8 cellular contexts compared by ENCODE assay signal in the genomic region with DNA sequence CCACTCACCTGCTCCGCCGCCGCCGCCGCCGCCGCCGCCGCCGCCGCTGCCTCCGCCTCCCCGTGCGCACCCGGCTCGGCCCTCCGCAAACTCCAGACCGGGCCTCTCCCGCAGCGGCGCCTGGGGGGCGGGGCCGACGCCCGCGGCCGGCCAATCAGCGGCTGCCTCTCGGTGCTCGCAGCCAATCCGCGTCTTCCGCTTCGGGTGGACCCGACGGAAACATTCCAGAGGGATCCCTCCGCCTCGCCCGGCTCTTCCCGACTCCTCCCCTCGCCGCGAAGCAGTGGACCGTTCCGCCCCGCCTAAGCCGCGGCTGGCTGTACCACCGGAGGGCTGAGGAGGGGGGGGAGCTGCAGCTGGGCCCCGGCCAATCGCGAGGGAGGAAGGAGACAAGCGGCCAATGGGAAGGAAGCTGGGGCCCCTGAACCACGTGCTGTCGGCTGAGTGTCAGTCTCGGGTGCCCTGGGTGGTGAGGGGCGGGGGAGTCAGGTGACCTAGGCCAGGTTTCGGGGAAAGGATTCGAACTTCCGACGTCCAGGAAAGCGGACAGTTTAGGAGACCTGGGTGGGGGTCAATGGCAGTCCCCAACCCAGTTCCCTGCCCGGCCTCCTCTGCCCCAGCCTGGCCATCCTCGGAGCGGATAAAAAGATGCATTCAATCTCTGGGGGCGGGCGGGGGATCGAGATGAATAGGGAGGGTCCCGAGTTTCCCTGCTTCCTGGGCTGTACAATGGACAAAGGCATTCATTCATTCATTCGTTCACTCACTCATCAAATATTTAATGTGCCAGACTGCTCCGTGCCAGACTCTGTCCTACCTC.
DNase-seq lines count a peak whose midpoint lies in the region; ATAC-seq and TF ChIP-seq lines count a peak whose summit lies in the region.

A gene with protein sequence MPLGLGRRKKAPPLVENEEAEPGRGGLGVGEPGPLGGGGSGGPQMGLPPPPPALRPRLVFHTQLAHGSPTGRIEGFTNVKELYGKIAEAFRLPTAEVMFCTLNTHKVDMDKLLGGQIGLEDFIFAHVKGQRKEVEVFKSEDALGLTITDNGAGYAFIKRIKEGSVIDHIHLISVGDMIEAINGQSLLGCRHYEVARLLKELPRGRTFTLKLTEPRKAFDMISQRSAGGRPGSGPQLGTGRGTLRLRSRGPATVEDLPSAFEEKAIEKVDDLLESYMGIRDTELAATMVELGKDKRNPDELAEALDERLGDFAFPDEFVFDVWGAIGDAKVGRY (minus strand): TSS at position 99 of the 820 bp plus-strand sequence. CDS start 13,151 bp downstream, outside the sequence.

- peak within 1 kb of the TSS; percentile 68 to 95 (median 89) for H3K27ac ChIP-seq in skin epidermis

- peak; percentile 64 for ATAC-seq in HG03095 (IDR thresholded peaks at IDR 0.05; ENCODE audit: unreplicated experiment)

- peak; percentile 89 for DNase-seq in GM06990 (ENCODE audit: extremely low read depth, insufficient read length)
- DNase-seq in NCI-H226, result peak; percentile 98
- peak; percentile 63 for DNase-seq in activated CD4-positive, CD25-positive, alpha-beta regulatory T cell treated with anti-CD3 and anti-CD28 coated beads, Interleukin-2, amount 50 U/mL, for 16 hours (ENCODE audit: low read depth, low spot score)
- peak; percentile 81 for DNase-seq in central memory CD4-positive, alpha-beta T cell
- peak; percentile 100 for DNase-seq in iPS-NIHi7 (ENCODE audit: extremely low spot score)
- DNase-seq in NK-92 (lab: John Stamatoyannopoulos, UW; ENCODE audit: unreplicated experiment), result no peak

- H3K36me3 ChIP-seq in GM06990 (ENCODE audit: control insufficient read depth, insufficient read depth, low read length), result no peaks in the 10 kb centered on the region

- H3K4me3 ChIP-seq in GM06990 (replicated peaks; ENCODE audit: low read depth, low read length), result peak within 1 kb of the TSS; percentile 68
- peak within 1 kb of the TSS; percentile 75 to 95 (median 89) for H3K4me3 ChIP-seq in skin epidermis

- no peaks in the 10 kb centered on the region for H3K27me3 ChIP-seq in GM06990 (replicated peaks; ENCODE audit: control insufficient read depth, insufficient read depth, low read length)

- no peak for TF ChIP-seq CTCF in GM06990 (IDR thresholded peaks at IDR 0.05; ENCODE audit: insufficient read depth, low read length, poor library complexity, severe bottlenecking)
